ENCODE assay signal across 12 cellular contexts in genomic region chr4:38154251-38154650, GRCh38.
DNase-seq lines count a peak whose midpoint lies in the region; ATAC-seq, FAIRE-seq and TF ChIP-seq lines count a peak whose summit lies in the region.
"Had no signal": no experiment of that assay in that cellular context is flagged by ENCODE, and none has a peak within 500 bp of the region (broad histone marks: within the 10 kb centered on the region; RNA-seq: fewer than 3 reads in every experiment).

No MANE protein-coding gene starts in this region.

- 96% methylated on average over 5 of the region's 5 CpGs for whole genome bisulfite sequencing in HepG2 (ENCODE audit: low lambda C conversion rate)

- H3K9me3 ChIP-seq in T-helper 17 cell (ENCODE audit: control insufficient read depth, low read length, poor library complexity, severe bottlenecking) = no peaks in the 10 kb centered on the region
- no peaks in the 10 kb centered on the region for H3K9me3 ChIP-seq in mucosa of rectum (ENCODE audit: control insufficient read depth in 2 of 2, low read length in 2 of 2)
- H3K9me3 ChIP-seq in vagina = no peaks in the 10 kb centered on the region
- no peaks in the 10 kb centered on the region for H3K9me3 ChIP-seq in HepG2 (ENCODE audit: low read length)
- H3K9me3 ChIP-seq: thoracic aorta had no signal

- H3K9ac ChIP-seq in mucosa of rectum (ENCODE audit: low read depth in 1 of 2, low read length in 2 of 2) (peak overlapping the region; percentile 48 to 73), HepG2 (ENCODE audit: insufficient read depth, low read depth, low read length) (no peak overlapping the region)

- H3K27me3 Mint-ChIP-seq in T-helper 17 cell = no peaks in the 10 kb centered on the region

- H3K4me1 Mint-ChIP-seq in T-helper 17 cell = peaks cover 24% of the 10 kb centered on the region
- H3K4me1 Mint-ChIP-seq: endodermal cell had no signal

- H3K79me2 ChIP-seq in HepG2 (ENCODE audit: insufficient read depth, low read length) = no peaks in the 10 kb centered on the region

- in situ Hi-C loops in HepG2 (cut with HindIII; ENCODE audit: extremely low pct_ligation_motif_present, low pct_unique_long_range_greater_than_20kb) = no loop called here

- ATAC-seq in T-helper 17 cell (no peak), HepG2 (no peak)

- H3K4me2 ChIP-seq in HepG2 (ENCODE audit: low read depth, low read length) = no peak overlapping the region

- intact Hi-C loops in vagina (cut with DNase I) (no loop called here), HepG2 (cut with micrococcal nuclease; ENCODE audit: unreplicated experiment) (no loop called here)

- no peak overlapping the region for H2AFZ ChIP-seq in HepG2 (ENCODE audit: low read length)

- H3K27me3 ChIP-seq in mucosa of rectum (ENCODE audit: control insufficient read depth in 2 of 2, insufficient read depth in 2 of 2, low read length in 2 of 2) (no peaks in the 10 kb centered on the region), vagina (no peaks in the 10 kb centered on the region), HepG2 (ENCODE audit: control insufficient read depth in 1 of 2, insufficient read depth in 2 of 2, low read length in 2 of 2) (no peaks in the 10 kb centered on the region)

- no peak for FAIRE-seq in HepG2 (lab: Jason Lieb, UNC)

- BruUV-seq in HepG2 (replicated peaks; lab: Mats Ljungman, UMichigan) = no TSS peak

- peak overlapping the region; percentile 75 for H3K27ac Mint-ChIP-seq in T-helper 17 cell
- H3K27ac Mint-ChIP-seq: endodermal cell; T-helper 1 cell treated with Interleukin-12 subunit alpha and Interleukin-12 subunit beta and Interleukin-4 antibody, amounts not matched to agents 30 μg/mL and 1 μg/mL, for 36 hours had no signal

- CTCF ChIA-PET in HepG2 (lab: Yijun Ruan, JAX; ENCODE audit: low intra/inter-chr PET ratio, low total read pairs) = no interaction called here

- no peak for TF ChIP-seq POLR2A in vagina (IDR thresholded peaks at IDR 0.05)
- no peak for TF ChIP-seq POLR2A in HepG2 (IDR thresholded peaks at IDR 0.05; ENCODE audit: insufficient read depth in 1 of 2, low read depth in 2 of 2, low read length in 2 of 2)

- POLR2A ChIA-PET in HepG2 (lab: Yijun Ruan, JAX) = no interaction called here

- TF ChIP-seq RAD21 in HepG2 (CRISPR knock-in tag; IDR thresholded peaks at IDR 0.05) = no peak

- no peaks in the 10 kb centered on the region for H3K36me3 Mint-ChIP-seq in T-helper 17 cell (ENCODE audit: low read depth)

- peak overlapping the region; percentile 57 for H3K4me3 Mint-ChIP-seq in T-helper 17 cell
- H3K4me3 Mint-ChIP-seq: endodermal cell; T-helper 1 cell treated with Interleukin-12 subunit alpha and Interleukin-12 subunit beta and Interleukin-4 antibody, amounts not matched to agents 30 μg/mL and 1 μg/mL, for 36 hours had no signal

- TF ChIP-seq CTCF in vagina (IDR thresholded peaks at IDR 0.05) = no peak
- no peak for TF ChIP-seq CTCF in HepG2 (CRISPR knock-in tag; IDR thresholded peaks at IDR 0.05)

- DNase-seq in stimulated activated CD4-positive, alpha-beta T cell treated with anti-CD3 and anti-CD28 coated beads, Interleukin-15, amount 100 ng/mL, for 24 hours = peak; percentile 25
- DNase-seq in stimulated activated CD4-positive, alpha-beta T cell treated with anti-CD3 and anti-CD28 coated beads, Interleukin-4, amount 100 ng/mL, for 24 hours = no peak
- DNase-seq in T-helper 17 cell = no peak
- no peak for DNase-seq in vagina (ENCODE audit: extremely low spot score in 2 of 2)
- no peak for DNase-seq in NCI-H2227 (lab: John Stamatoyannopoulos, UW; ENCODE audit: unreplicated experiment)
- no peak for DNase-seq in NCI-H187 treated with DMSO at 0.1 percent for 48 hours (lab: John Stamatoyannopoulos, UW)
- DNase-seq in HepG2 (ENCODE audit: low spot score) = no peak
- DNase-seq: endodermal cell, NCI-H1436 had no signal

- TF ChIP-seq EP300 in HepG2 (IDR thresholded peaks at IDR 0.05; ENCODE audit: low read depth in 2 of 2, low read length in 2 of 2) (no peak), HepG2 (CRISPR knock-in tag; IDR thresholded peaks at IDR 0.05; ENCODE audit: borderline replicate concordance) (no peak)

- H4K20me1 ChIP-seq in HepG2 (ENCODE audit: insufficient read depth, low read length) = no peaks in the 10 kb centered on the region

- H3K4me3 ChIP-seq in mucosa of rectum (ENCODE audit: low read length in 2 of 2) (peak overlapping the region in 1 of 2 donors; percentile 42), vagina (no peak overlapping the region), HepG2 (replicated peaks in 1 of 3; ENCODE audit: insufficient read depth in 1 of 3, low read depth in 2 of 3, low read length in 3 of 3) (no peak overlapping the region)
- H3K4me3 ChIP-seq: thoracic aorta had no signal

- H3K36me3 ChIP-seq in mucosa of rectum (ENCODE audit: control insufficient read depth in 2 of 2, insufficient read depth in 2 of 2, low read length in 2 of 2) (no peaks in the 10 kb centered on the region), vagina (no peaks in the 10 kb centered on the region), HepG2 (replicated peaks in 1 of 2; ENCODE audit: control insufficient read depth in 1 of 2, insufficient read depth in 2 of 2, low read length in 2 of 2) (no peaks in the 10 kb centered on the region)
- H3K36me3 ChIP-seq: thoracic aorta had no signal

- H3K4me1 ChIP-seq in mucosa of rectum (ENCODE audit: control insufficient read depth in 2 of 2, insufficient read depth in 2 of 2, low read length in 2 of 2) = peaks cover 28 to 45% of the 10 kb centered on the region in 2 donors
- H3K4me1 ChIP-seq in vagina = peaks cover 46% of the 10 kb centered on the region
- peaks cover 16% of the 10 kb centered on the region for H3K4me1 ChIP-seq in HepG2 (ENCODE audit: insufficient read depth, low read length)

- H3K27ac ChIP-seq in mucosa of rectum (ENCODE audit: low read depth in 2 of 2, low read length in 2 of 2) = peak overlapping the region; percentile 94 to 97
- H3K27ac ChIP-seq in vagina = peak overlapping the region; percentile 76
- no peak overlapping the region for H3K27ac ChIP-seq in HepG2 (ENCODE audit: extremely low read length, insufficient read depth, low read length)
- H3K27ac ChIP-seq: thoracic aorta had no signal

TF ChIP-seq in HepG2, 621 proteins besides CTCF, POLR2A, EP300 and RAD21 (continues in another document):
- TF ChIP-seq ATF1 (CRISPR knock-in tag; IDR thresholded peaks at IDR 0.05) (no peak), NRL (CRISPR knock-in tag; IDR thresholded peaks at IDR 0.05; ENCODE audit: borderline replicate concordance) (no peak), SP1 (IDR thresholded peaks at IDR 0.05) (no peak), SP1 (CRISPR knock-in tag; IDR thresholded peaks at IDR 0.05) (no peak), ESRRA (CRISPR knock-in tag; IDR thresholded peaks at IDR 0.05; ENCODE audit: low read depth) (no peak), PLRG1 (conservative IDR thresholded peaks at IDR 0.05) (no peak), ZNF597 (CRISPR knock-in tag; IDR thresholded peaks at IDR 0.05) (no peak), MED13 (CRISPR knock-in tag; IDR thresholded peaks at IDR 0.05) (no peak), USF2 (IDR thresholded peaks at IDR 0.05; ENCODE audit: low read depth, low read length) (no peak), USF2 (CRISPR knock-in tag; IDR thresholded peaks at IDR 0.05; ENCODE audit: borderline replicate concordance) (no peak)
- TF ChIP-seq, protein P1, sequence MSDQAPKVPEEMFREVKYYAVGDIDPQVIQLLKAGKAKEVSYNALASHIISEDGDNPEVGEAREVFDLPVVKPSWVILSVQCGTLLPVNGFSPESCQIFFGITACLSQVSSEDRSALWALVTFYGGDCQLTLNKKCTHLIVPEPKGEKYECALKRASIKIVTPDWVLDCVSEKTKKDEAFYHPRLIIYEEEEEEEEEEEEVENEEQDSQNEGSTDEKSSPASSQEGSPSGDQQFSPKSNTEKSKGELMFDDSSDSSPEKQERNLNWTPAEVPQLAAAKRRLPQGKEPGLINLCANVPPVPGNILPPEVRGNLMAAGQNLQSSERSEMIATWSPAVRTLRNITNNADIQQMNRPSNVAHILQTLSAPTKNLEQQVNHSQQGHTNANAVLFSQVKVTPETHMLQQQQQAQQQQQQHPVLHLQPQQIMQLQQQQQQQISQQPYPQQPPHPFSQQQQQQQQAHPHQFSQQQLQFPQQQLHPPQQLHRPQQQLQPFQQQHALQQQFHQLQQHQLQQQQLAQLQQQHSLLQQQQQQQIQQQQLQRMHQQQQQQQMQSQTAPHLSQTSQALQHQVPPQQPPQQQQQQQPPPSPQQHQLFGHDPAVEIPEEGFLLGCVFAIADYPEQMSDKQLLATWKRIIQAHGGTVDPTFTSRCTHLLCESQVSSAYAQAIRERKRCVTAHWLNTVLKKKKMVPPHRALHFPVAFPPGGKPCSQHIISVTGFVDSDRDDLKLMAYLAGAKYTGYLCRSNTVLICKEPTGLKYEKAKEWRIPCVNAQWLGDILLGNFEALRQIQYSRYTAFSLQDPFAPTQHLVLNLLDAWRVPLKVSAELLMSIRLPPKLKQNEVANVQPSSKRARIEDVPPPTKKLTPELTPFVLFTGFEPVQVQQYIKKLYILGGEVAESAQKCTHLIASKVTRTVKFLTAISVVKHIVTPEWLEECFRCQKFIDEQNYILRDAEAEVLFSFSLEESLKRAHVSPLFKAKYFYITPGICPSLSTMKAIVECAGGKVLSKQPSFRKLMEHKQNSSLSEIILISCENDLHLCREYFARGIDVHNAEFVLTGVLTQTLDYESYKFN (CRISPR knock-in tag; conservative IDR thresholded peaks at IDR 0.05) = no peak
